29 cellular contexts compared by ENCODE assay signal in genomic region chr3:16199769-16200168, GRCh38. TPM values are rescaled to one million over a fixed set of nuclear protein-coding genes. Genes with fewer than 3 reads are reported as not detected.
DNase-seq lines count a peak whose midpoint lies in the region; ATAC-seq, FAIRE-seq and TF ChIP-seq lines count a peak whose summit lies in the region.
"Had no signal": no experiment of that assay in that cellular context is flagged by ENCODE, and none has a peak within 500 bp of the region (broad histone marks: within the 10 kb centered on the region; RNA-seq: fewer than 3 reads in every experiment).

No MANE protein-coding gene starts in this region.

- no peak overlapping the region for H3K4me3 ChIP-seq in GM12878

- ATAC-seq in activated CD4-positive, alpha-beta T cell treated with anti-CD3 and anti-CD28 coated beads for 36 hours: peak; percentile 48
- ATAC-seq in stimulated activated naive CD8-positive, alpha-beta T cell treated with anti-CD3 and anti-CD28 coated beads, Interleukin-15, amount 100 ng/mL, for 72 hours: no peak
- ATAC-seq in GM12878: no peak
- peak; percentile 35 for ATAC-seq in stimulated activated effector memory CD8-positive, alpha-beta T cell treated with anti-CD3 and anti-CD28 coated beads, Interleukin-12 subunit alpha, Interleukin-12 subunit beta, amount 100 ng/mL, for 72 hours
- ATAC-seq: HCT116, Panc1 had no signal

- no peak overlapping the region for H3K27ac Mint-ChIP-seq in activated CD4-positive, alpha-beta T cell treated with anti-CD3 and anti-CD28 coated beads for 36 hours
- H3K27ac Mint-ChIP-seq in stimulated activated naive CD8-positive, alpha-beta T cell treated with anti-CD3 and anti-CD28 coated beads, Interleukin-15, Interleukin-2, amounts not matched to agents 100 ng/mL and 50 ng/mL, for 24 hours: peak overlapping the region; percentile 61
- no peak overlapping the region for H3K27ac Mint-ChIP-seq in stimulated activated naive CD8-positive, alpha-beta T cell treated with anti-CD3 and anti-CD28 coated beads, Interleukin-15, amount 100 ng/mL, for 72 hours
- H3K27ac Mint-ChIP-seq in stimulated activated effector memory CD8-positive, alpha-beta T cell treated with anti-CD3 and anti-CD28 coated beads, Interleukin-12 subunit alpha, Interleukin-12 subunit beta, amount 100 ng/mL, for 72 hours: no peak overlapping the region
- H3K27ac Mint-ChIP-seq: CD4-positive, CD25-positive, alpha-beta regulatory T cell; IgD-negative memory B cell had no signal

- DNase-seq in activated CD4-positive, alpha-beta T cell treated with anti-CD3 and anti-CD28 coated beads for 36 hours: no peak
- no peak for DNase-seq in activated CD4-positive, alpha-beta T cell treated with anti-CD3 and anti-CD28 coated beads, Interleukin-2, amount 50 U/mL, for 4 hours
- DNase-seq in stimulated activated naive CD8-positive, alpha-beta T cell treated with anti-CD3 and anti-CD28 coated beads, Interleukin-15, amount 100 ng/mL, for 72 hours: no peak
- no peak for DNase-seq in GM12878 (ENCODE audit: low read depth, low spot score)
- no peak for DNase-seq in stimulated activated effector memory CD8-positive, alpha-beta T cell treated with anti-CD3 and anti-CD28 coated beads, Interleukin-12 subunit alpha, Interleukin-12 subunit beta, amount 100 ng/mL, for 72 hours (ENCODE audit: low spot score in 2 of 2)
- DNase-seq in activated CD4-positive, CD25-positive, alpha-beta regulatory T cell (lab: John Stamatoyannopoulos, UW): no peak
- DNase-seq in ecto neural progenitor cell (ENCODE audit: low spot score): no peak
- DNase-seq: 8988T; ACHN; BE2C; CD4-positive, CD25-positive, alpha-beta regulatory T cell; DMS153; NCI-H1092 treated with DMSO at 0.1 percent for 48 hours; NCI-H1436; NCI-H187; NCI-H2081 treated with DMSO at 0.1 percent for 48 hours; NCI-H2171; NCI-H226; NCI-H510A; NCI-H748 treated with DMSO at 0.1 percent for 48 hours; SHP77 had no signal

- no peaks in the 10 kb centered on the region for H3K36me3 Mint-ChIP-seq in activated CD4-positive, alpha-beta T cell treated with anti-CD3 and anti-CD28 coated beads for 36 hours (ENCODE audit: low read depth)
- H3K36me3 Mint-ChIP-seq in stimulated activated naive CD8-positive, alpha-beta T cell treated with anti-CD3 and anti-CD28 coated beads, Interleukin-15, Interleukin-2, amounts not matched to agents 100 ng/mL and 50 ng/mL, for 24 hours (ENCODE audit: low read depth): no peaks in the 10 kb centered on the region
- H3K36me3 Mint-ChIP-seq in stimulated activated effector memory CD8-positive, alpha-beta T cell treated with anti-CD3 and anti-CD28 coated beads, Interleukin-12 subunit alpha, Interleukin-12 subunit beta, amount 100 ng/mL, for 72 hours: no peaks in the 10 kb centered on the region
- H3K36me3 Mint-ChIP-seq: CD4-positive, CD25-positive, alpha-beta regulatory T cell; IgD-negative memory B cell had no signal

- H3K9ac ChIP-seq in GM12878 (ENCODE audit: control insufficient read depth, insufficient read depth, low read length): no peak overlapping the region

- SMC1A ChIA-PET in GM12878 (lab: Charles Lee; ENCODE audit: uncharacterized antibody, unreplicated experiment): no interaction called here

- H3K27me3 Mint-ChIP-seq in activated CD4-positive, alpha-beta T cell treated with anti-CD3 and anti-CD28 coated beads for 36 hours: peaks cover 1% of the 10 kb centered on the region
- peaks cover 9% of the 10 kb centered on the region for H3K27me3 Mint-ChIP-seq in stimulated activated naive CD8-positive, alpha-beta T cell treated with anti-CD3 and anti-CD28 coated beads, Interleukin-15, Interleukin-2, amounts not matched to agents 100 ng/mL and 50 ng/mL, for 24 hours
- H3K27me3 Mint-ChIP-seq in stimulated activated naive CD8-positive, alpha-beta T cell treated with anti-CD3 and anti-CD28 coated beads, Interleukin-15, amount 100 ng/mL, for 72 hours: peaks cover 21% of the 10 kb centered on the region

- TF ChIP-seq CTCF in GM12878 (IDR thresholded peaks at IDR 0.05 in 2 of 3, conservative IDR thresholded peaks at IDR 0.05 in 1 of 3; ENCODE audit: control insufficient read depth in 2 of 3, extremely low read depth in 1 of 3, insufficient read depth in 1 of 3, low read depth in 3 of 3, low read length in 3 of 3): no peak

- no peaks in the 10 kb centered on the region for H3K79me2 ChIP-seq in GM12878 (ENCODE audit: control insufficient read depth, insufficient read depth, low read length)

- no peak for TF ChIP-seq RAD21 in GM12878 (IDR thresholded peaks at IDR 0.05; ENCODE audit: insufficient read depth, low read depth, low read length)

- intact Hi-C loops in activated CD4-positive, alpha-beta T cell treated with anti-CD3 and anti-CD28 coated beads for 36 hours (cut with DNase I, micrococcal nuclease): no loop called here
- intact Hi-C loops in GM12878 (cut with micrococcal nuclease; ENCODE audit: unreplicated experiment): no loop called here

- no TSS peak for BruUV-seq in GM12878 (replicated peaks; lab: Mats Ljungman, UMichigan)

- CTCF ChIA-PET in activated CD4-positive, alpha-beta T cell treated with anti-CD3 and anti-CD28 coated beads for 36 hours (lab: Charles Lee): interaction anchor here (1.9 kb wide), 1 partner anchor 151 kb away, joined by 6 read pairs; no protein-coding TSS in a partner anchor
- CTCF ChIA-PET in GM12878 (lab: Yijun Ruan, JAX): no interaction called here

- H3K4me1 ChIP-seq in GM12878 (ENCODE audit: control insufficient read depth, insufficient read depth, low read length): no peaks in the 10 kb centered on the region
- H3K4me1 ChIP-seq: BE2C had no signal

- RAD21 ChIA-PET in GM12878 (lab: Charles Lee; ENCODE audit: unreplicated experiment): no interaction called here

- H4K20me1 ChIP-seq in GM12878 (ENCODE audit: control insufficient read depth, insufficient read depth): no peaks in the 10 kb centered on the region

- 0% methylated on average over 2 of the region's 2 CpGs for WGBS in GM12878 (ENCODE audit: insufficient coverage, insufficient replicate concordance, low lambda C conversion rate, missing lambda C conversion rate)

- no peak overlapping the region for H3K27ac ChIP-seq in GM12878 (ENCODE audit: control insufficient read depth, insufficient read depth)
- H3K27ac ChIP-seq: HL-60, RWPE1 had no signal

- H2AFZ ChIP-seq in GM12878 (ENCODE audit: control insufficient read depth, low read depth, low read length): no peak overlapping the region

- POLR2A ChIA-PET in activated CD4-positive, alpha-beta T cell treated with anti-CD3 and anti-CD28 coated beads for 36 hours (lab: Charles Lee): no interaction called here
- POLR2A ChIA-PET in GM12878 (lab: Charles Lee): no interaction called here

- no peaks in the 10 kb centered on the region for H3K9me3 Mint-ChIP-seq in activated CD4-positive, alpha-beta T cell treated with anti-CD3 and anti-CD28 coated beads for 36 hours (ENCODE audit: low read depth)
- H3K9me3 Mint-ChIP-seq in stimulated activated naive CD8-positive, alpha-beta T cell treated with anti-CD3 and anti-CD28 coated beads, Interleukin-15, Interleukin-2, amounts not matched to agents 100 ng/mL and 50 ng/mL, for 24 hours: no peaks in the 10 kb centered on the region
- H3K9me3 Mint-ChIP-seq in stimulated activated naive CD8-positive, alpha-beta T cell treated with anti-CD3 and anti-CD28 coated beads, Interleukin-15, amount 100 ng/mL, for 72 hours: no peaks in the 10 kb centered on the region
- H3K9me3 Mint-ChIP-seq in stimulated activated effector memory CD8-positive, alpha-beta T cell treated with anti-CD3 and anti-CD28 coated beads, Interleukin-12 subunit alpha, Interleukin-12 subunit beta, amount 100 ng/mL, for 72 hours: no peaks in the 10 kb centered on the region
- H3K9me3 Mint-ChIP-seq: IgD-negative memory B cell had no signal

- H3K4me3 Mint-ChIP-seq in activated CD4-positive, alpha-beta T cell treated with anti-CD3 and anti-CD28 coated beads for 36 hours: no peak overlapping the region
- no peak overlapping the region for H3K4me3 Mint-ChIP-seq in stimulated activated naive CD8-positive, alpha-beta T cell treated with anti-CD3 and anti-CD28 coated beads, Interleukin-15, Interleukin-2, amounts not matched to agents 100 ng/mL and 50 ng/mL, for 24 hours
- no peak overlapping the region for H3K4me3 Mint-ChIP-seq in stimulated activated naive CD8-positive, alpha-beta T cell treated with anti-CD3 and anti-CD28 coated beads, Interleukin-15, amount 100 ng/mL, for 72 hours
- H3K4me3 Mint-ChIP-seq in stimulated activated effector memory CD8-positive, alpha-beta T cell treated with anti-CD3 and anti-CD28 coated beads, Interleukin-12 subunit alpha, Interleukin-12 subunit beta, amount 100 ng/mL, for 72 hours: no peak overlapping the region
- H3K4me3 Mint-ChIP-seq: CD4-positive, CD25-positive, alpha-beta regulatory T cell; IgD-negative memory B cell had no signal

- no peak for TF ChIP-seq POLR2A in GM12878 (IDR thresholded peaks at IDR 0.05; ENCODE audit: low read depth, low read length)

- in situ Hi-C loops in GM12878 (cut with MboI): no loop called here

- H3K9me3 ChIP-seq in GM12878 (replicated peaks; ENCODE audit: control insufficient read depth, insufficient read depth, low read length): no peaks in the 10 kb centered on the region
- H3K9me3 ChIP-seq: BE2C had no signal

- FAIRE-seq in GM12878 (lab: Jason Lieb, UNC): no peak

- no peak overlapping the region for H3K4me2 ChIP-seq in GM12878 (ENCODE audit: control insufficient read depth, insufficient read depth)

- peaks cover 10% of the 10 kb centered on the region for H3K4me1 Mint-ChIP-seq in activated CD4-positive, alpha-beta T cell treated with anti-CD3 and anti-CD28 coated beads for 36 hours
- peaks cover 7% of the 10 kb centered on the region for H3K4me1 Mint-ChIP-seq in stimulated activated naive CD8-positive, alpha-beta T cell treated with anti-CD3 and anti-CD28 coated beads, Interleukin-15, Interleukin-2, amounts not matched to agents 100 ng/mL and 50 ng/mL, for 24 hours (ENCODE audit: low read depth)
- H3K4me1 Mint-ChIP-seq in stimulated activated naive CD8-positive, alpha-beta T cell treated with anti-CD3 and anti-CD28 coated beads, Interleukin-15, amount 100 ng/mL, for 72 hours: peaks cover 6% of the 10 kb centered on the region
- peaks cover 35% of the 10 kb centered on the region for H3K4me1 Mint-ChIP-seq in stimulated activated effector memory CD8-positive, alpha-beta T cell treated with anti-CD3 and anti-CD28 coated beads, Interleukin-12 subunit alpha, Interleukin-12 subunit beta, amount 100 ng/mL, for 72 hours
- H3K4me1 Mint-ChIP-seq: IgD-negative memory B cell had no signal

- H3K36me3 ChIP-seq in GM12878 (ENCODE audit: control insufficient read depth in 2 of 2, insufficient read depth in 2 of 2, low read length in 1 of 2): no peaks in the 10 kb centered on the region
- H3K36me3 ChIP-seq: BE2C had no signal

- TF ChIP-seq EP300 in GM12878 (IDR thresholded peaks at IDR 0.05; ENCODE audit: borderline replicate concordance in 1 of 2, control insufficient read depth in 1 of 2, low read depth in 2 of 2, low read length in 2 of 2): no peak

- H3K27me3 ChIP-seq in GM12878 (replicated peaks in 1 of 2; ENCODE audit: control insufficient read depth in 2 of 2, insufficient read depth in 2 of 2, low read length in 1 of 2): no peaks in the 10 kb centered on the region; a peak in 2 of 4 replicates
- H3K27me3 ChIP-seq: BE2C had no signal

RNA-seq across cellular contexts. Expression of gene GALNT15, which starts 25.3 kb away (rescaled TPM):
- not detected for total RNA-seq in activated CD4-positive, alpha-beta T cell treated with anti-CD3 and anti-CD28 coated beads for 36 hours
- not detected in 2 replicates for total RNA-seq in GM12878 (2013; cell fraction: nucleolus; rRNA removed)
- total RNA-seq in GM12878 (2014; rRNA removed): not detected in 2 replicates
- total RNA-seq in GM12878 (2014; rRNA removed; fragmentation: Illumina TruSeq; extraction: Trizol): not detected in 2 replicates
- total RNA-seq in GM12878 (2021): 0.05 TPM in 1 of 2 replicates, not detected in the other
- polyA plus RNA-seq in GM12878 (2011; ENCODE audit: low read depth): not detected
- 0.03 and 0.04 TPM in 2 replicates for polyA plus RNA-seq in GM12878 (2011; rRNA removed)
- polyA plus RNA-seq in GM12878 (2011; cell fraction: cytosol; rRNA removed): not detected in 2 replicates
- 0.09 TPM in 2 replicates for polyA plus RNA-seq in GM12878 (2011; cell fraction: nucleus; rRNA removed)
- polyA plus RNA-seq in GM12878 (2012): 0.08 TPM in 1 of 2 replicates, not detected in the other
- not detected in 2 replicates for polyA plus RNA-seq in GM12878 (2014; fragmentation: Illumina TruSeq; extraction: Trizol)
- not detected for polyA plus RNA-seq in GM12878 (2014; fragmentation: Nextera tagmentation; extraction: Ambion mirVana)
- not detected in 2 replicates for polyA plus RNA-seq in GM12878 (2014; rRNA removed)
- polyA plus RNA-seq in GM12878 (2016; fragmentation: Nextera tagmentation; extraction: Ambion mirVana): not detected
- 0.10 and 0.37 TPM in 2 replicates for polyA minus RNA-seq in GM12878 (2011; rRNA and poly(A)+ RNA removed)
- not detected in 2 replicates for polyA minus RNA-seq in GM12878 (2011; cell fraction: cytosol; rRNA and poly(A)+ RNA removed)
- not detected in 2 replicates for polyA minus RNA-seq in GM12878 (2011; cell fraction: nucleus; rRNA and poly(A)+ RNA removed)
- total RNA-seq: CD4-positive, CD25-positive, alpha-beta regulatory T cell; G401; H4 had no signal
- polyA plus RNA-seq: CD4-positive, CD25-positive, alpha-beta regulatory T cell; IgD-negative memory B cell had no signal

Comparison
In these comparisons a context has a peak if more than half of its experiments do, and no peak if none do; other contexts are left out.
1. ATAC-seq: peak in activated CD4-positive, alpha-beta T cell treated with anti-CD3 and anti-CD28 coated beads for 36 hours (single experiment) and stimulated activated effector memory CD8-positive, alpha-beta T cell treated with anti-CD3 and anti-CD28 coated beads, Interleukin-12 subunit alpha, Interleukin-12 subunit beta, amount 100 ng/mL, for 72 hours (single experiment); none in stimulated activated naive CD8-positive, alpha-beta T cell treated with anti-CD3 and anti-CD28 coated beads, Interleukin-15, amount 100 ng/mL, for 72 hours (single experiment) and GM12878 (single experiment).